ENCODE assay signal across 25 cellular contexts in genomic region chr14:65748796-65749195, GRCh38.
"Had no signal": no experiment of that assay in that cellular context is flagged by ENCODE, and none has a peak within 500 bp of the region (broad histone marks: within the 10 kb centered on the region; RNA-seq: fewer than 3 reads in every experiment).

No MANE protein-coding gene starts in this region.

- H3K27me3 ChIP-seq: ascending aorta, breast epithelium, dorsolateral prefrontal cortex, esophagus muscularis mucosa had no signal

- H3K36me3 ChIP-seq: ascending aorta, breast epithelium, esophagus muscularis mucosa had no signal

- DNase-seq: activated CD4-positive, alpha-beta memory T cell treated with anti-CD3 and anti-CD28 coated beads for 36 hours; activated CD4-positive, alpha-beta T cell treated with anti-CD3 and anti-CD28 coated beads for 36 hours; activated CD4-positive, alpha-beta T cell treated with anti-CD3 and anti-CD28 coated beads, Interleukin-2, amount 10 ng/mL, durations not matched to agents 24 days and 14 days; activated CD4-positive, CD25-positive, alpha-beta regulatory T cell; activated CD4-positive, CD25-positive, alpha-beta regulatory T cell treated with anti-CD3 and anti-CD28 coated beads, Interleukin-2, amount 50 U/mL, for 72 hours; activated CD8-positive, alpha-beta memory T cell treated with anti-CD3 and anti-CD28 coated beads, Interleukin-2, amount 10 ng/mL, durations not matched to agents 7 days and 5 days; activated CD8-positive, alpha-beta memory T cell treated with anti-CD3 and anti-CD28 coated beads, Interleukin-2, amount 50 U/mL, for 4 hours; activated CD8-positive, alpha-beta T cell treated with anti-CD3 and anti-CD28 coated beads, Interleukin-2, amount 10 ng/mL, durations not matched to agents 7 days and 5 days; activated gamma-delta T cell; activated naive CD4-positive, alpha-beta T cell; activated naive CD4-positive, alpha-beta T cell treated with anti-CD3 and anti-CD28 coated beads, Interleukin-2, amount 10 ng/mL, durations not matched to agents 7 days and 5 days; activated naive CD8-positive, alpha-beta T cell treated with anti-CD3 and anti-CD28 coated beads, Interleukin-2, amount 10 ng/mL, durations not matched to agents 7 days and 5 days; activated T-cell treated with anti-CD3 and anti-CD28 coated beads, Interleukin-2, amount 50 U/mL, for 24 hours; activated T-cell treated with anti-CD3 and anti-CD28 coated beads, Interleukin-2, amount 50 U/mL, for 72 hours; dorsolateral prefrontal cortex; effector memory CD4-positive, alpha-beta T cell; endodermal cell; erythroblast; foreskin melanocyte; head of caudate nucleus; T-helper 2 cell had no signal

- H3K4me3 ChIP-seq: ascending aorta, breast epithelium, coronary artery, dorsolateral prefrontal cortex, esophagus muscularis mucosa had no signal

- H3K27ac ChIP-seq: ascending aorta, breast epithelium, coronary artery, dorsolateral prefrontal cortex, esophagus muscularis mucosa had no signal

- H3K4me1 ChIP-seq: ascending aorta, breast epithelium, esophagus muscularis mucosa had no signal
